In the genomic region with DNA sequence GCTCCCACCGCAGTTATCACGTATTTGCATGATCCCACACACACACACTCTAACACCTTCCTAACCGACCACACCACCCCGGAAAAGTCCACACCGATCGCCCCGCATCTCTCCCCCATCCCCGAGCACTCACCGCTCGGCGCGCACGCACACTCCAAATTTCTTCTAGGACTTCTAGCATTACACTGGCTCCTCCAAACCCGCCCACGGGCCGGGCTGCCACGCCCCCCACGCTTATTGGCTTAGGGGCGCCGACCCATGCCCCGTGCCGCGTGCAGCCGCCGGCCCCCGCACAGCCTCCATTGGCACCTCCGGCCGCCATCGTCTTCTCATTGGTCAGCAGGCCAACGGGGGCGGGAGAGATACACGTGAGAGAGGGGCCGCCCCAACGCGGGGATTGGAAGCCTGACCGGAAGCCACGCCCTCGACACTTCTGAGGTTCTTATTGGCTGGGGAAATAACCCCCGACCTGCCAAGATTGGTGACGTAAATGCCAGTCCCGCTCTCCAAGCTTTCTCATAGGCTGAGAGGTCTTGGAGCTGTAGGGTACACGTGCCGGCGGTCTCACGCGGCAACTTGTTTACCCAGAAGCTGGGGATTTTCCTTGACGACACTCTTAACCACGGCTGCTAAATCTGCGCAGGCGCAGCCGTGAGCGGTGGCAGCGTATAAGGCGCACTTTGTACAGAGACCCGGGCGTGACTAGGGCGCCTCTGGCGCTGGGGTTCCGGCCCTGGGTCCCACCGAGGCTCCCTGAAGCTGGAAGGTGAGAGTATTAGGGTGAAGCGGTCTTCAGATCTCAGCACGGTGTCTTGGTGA, we compare ENCODE assay signal across 8 cellular contexts. TPM values are rescaled to one million over a fixed set of nuclear protein-coding genes. Genes with fewer than 3 reads are reported as not detected.
DNase-seq lines count a peak whose midpoint lies in the region; ATAC-seq and TF ChIP-seq lines count a peak whose summit lies in the region.

No MANE protein-coding gene starts in this region.

- H2AK5ac ChIP-seq in IMR-90 (ENCODE audit: low read depth, low read length), result peak overlapping the region; percentile 54; the same call in 1 of the 2 replicates

- H3K9me3 ChIP-seq in IMR-90 (ENCODE audit: control insufficient read depth, insufficient read depth, low read length) (no peaks in the 10 kb centered on the region), muscle layer of colon (ENCODE audit: low read length) (no peaks in the 10 kb centered on the region)

- 0% methylated on average over 15 of the region's 62 CpGs; no CpG with 5 or more reads in 1 of the 2 experiments for WGBS in IMR-90 (ENCODE audit: extremely low coverage in 2 of 2, insufficient read length in 1 of 2), 2 experiments

- peaks cover 21% of the 10 kb centered on the region for H3K4me1 ChIP-seq in IMR-90 (ENCODE audit: control insufficient read depth, insufficient read depth, low read length)
- peaks cover 44% of the 10 kb centered on the region for H3K4me1 ChIP-seq in muscle layer of colon (ENCODE audit: insufficient read depth, low read length)

- peak overlapping the region; percentile 55 for H3K9ac ChIP-seq in IMR-90 (ENCODE audit: low read depth, low read length)
- peak overlapping the region; percentile 100 for H3K9ac ChIP-seq in muscle layer of colon (ENCODE audit: low read length)

- H3K79me1 ChIP-seq in IMR-90 (ENCODE audit: low read depth in 1 of 2, low read length in 2 of 2), result peaks cover 7 to 48% of the 10 kb centered on the region in 2 experiments

- POLR2A ChIA-PET in IMR-90 (lab: Charles Lee; ENCODE audit: unreplicated experiment), result interaction anchor here (1.4 kb wide), 1 partner anchor 17 kb away, joined by 8 read pairs; no protein-coding TSS in a partner anchor

- H3K56ac ChIP-seq in IMR-90 (ENCODE audit: extremely low read depth, insufficient read depth, low read length), result 0 out of 2 replicates have a peak overlapping the region, but pooled peaks have one; percentile 17

- H4K8ac ChIP-seq in IMR-90 (ENCODE audit: low read depth in 2 of 2, low read length in 2 of 2), result peak overlapping the region in 1 of 2 experiments; percentile 95; a peak in 2 of 4 replicates

- H3K27me3 ChIP-seq in IMR-90 (ENCODE audit: control insufficient read depth, insufficient read depth, low read length) (no peaks in the 10 kb centered on the region), muscle layer of colon (ENCODE audit: control insufficient read depth in 1 of 2, insufficient read depth in 2 of 2, low read length in 2 of 2) (no peaks in the 10 kb centered on the region)

- H2AK9ac ChIP-seq in IMR-90 (replicated peaks; ENCODE audit: low read depth, low read length, poor library complexity), result peak overlapping the region; percentile 81

- peak overlapping the region; percentile 43; the same call in 1 of the 2 replicates for H3K18ac ChIP-seq in IMR-90 (ENCODE audit: low read depth, low read length)

- H2AFZ ChIP-seq in IMR-90 (replicated peaks; ENCODE audit: low read length, poor library complexity), result peak overlapping the region; percentile 89

- H3K4me2 ChIP-seq in IMR-90 (ENCODE audit: low read depth, low read length), result peak overlapping the region; percentile 87

- TF ChIP-seq CTCF in IMR-90 (conservative IDR thresholded peaks at IDR 0.05; ENCODE audit: low read depth, low read length), result 0 out of 2 replicates have a peak, but pooled peaks have one; percentile 26

- H3K4ac ChIP-seq in IMR-90 (ENCODE audit: low read depth, low read length), result peak overlapping the region; percentile 74

- H2BK120ac ChIP-seq in IMR-90 (ENCODE audit: low read depth, low read length), result peak overlapping the region; percentile 7; the same call in 1 of the 2 replicates

- in situ Hi-C loops in IMR-90 (cut with MboI; ENCODE audit: low sequenced_read_pairs), result loop anchor here (25.0 kb wide), 1 partner anchor 919 kb away; a partner anchor contains a TSS

- peak overlapping the region; percentile 75 for H2BK5ac ChIP-seq in IMR-90 (ENCODE audit: low read depth, low read length, poor library complexity, severe bottlenecking)

- peaks cover 13% of the 10 kb centered on the region for H3K36me3 ChIP-seq in IMR-90 (ENCODE audit: control insufficient read depth, insufficient read depth, low read length)
- H3K36me3 ChIP-seq in muscle layer of colon (ENCODE audit: insufficient read depth, low read length), result peaks cover 30% of the 10 kb centered on the region

- dilution Hi-C loops in IMR-90 (cut with HindIII; ENCODE audit: low sequenced_read_pairs, unreplicated experiment), result no loop called here

- intact Hi-C loops in IMR-90 (cut with micrococcal nuclease), result loop anchor here (1.0 to 5.0 kb wide), 3 partner anchors 31 to 74 kb away; no protein-coding TSS in a partner anchor

- peak; percentile 44 for TF ChIP-seq RAD21 in IMR-90 (IDR thresholded peaks at IDR 0.05; ENCODE audit: low read length)

- peaks cover 10% of the 10 kb centered on the region for H4K20me1 ChIP-seq in IMR-90 (ENCODE audit: insufficient read depth, low read length)

- ATAC-seq in GM21529 (IDR thresholded peaks at IDR 0.05; ENCODE audit: unreplicated experiment) (peak; percentile 69), IMR-90 (ENCODE audit: low read depth) (peak; percentile 69), esophagus mucosa (peak; percentile 76)

- H3K14ac ChIP-seq in IMR-90 (replicated peaks; ENCODE audit: low read depth, low read length), result peak overlapping the region; percentile 61; the same call in 1 of the 2 replicates

- H3K4me3 ChIP-seq in IMR-90 (ENCODE audit: insufficient read depth, low read depth, low read length), result peak overlapping the region; percentile 69
- H3K4me3 ChIP-seq in muscle layer of colon (ENCODE audit: low read depth in 1 of 2, low read length in 2 of 2), result peak overlapping the region; percentile 81 to 100

- peak overlapping the region; percentile 84; the same call in 1 of the 2 replicates for H3K23ac ChIP-seq in IMR-90 (ENCODE audit: low read depth, low read length)

- H4K91ac ChIP-seq in IMR-90 (ENCODE audit: insufficient read depth, low read depth, low read length), result peak overlapping the region; percentile 17; the same call in 1 of the 2 replicates

- CTCF ChIA-PET in IMR-90 (lab: Yijun Ruan, JAX), result interaction anchor here (0.8 to 1.2 kb wide), 5 partner anchors 19 to 87 kb away, joined by 3 to 7 read pairs (median 4); no protein-coding TSS in a partner anchor

- no peak overlapping the region for H2BK20ac ChIP-seq in IMR-90 (ENCODE audit: low read depth, low read length)

- DNase-seq in DMS153 treated with DMSO at 0.1 percent for 48 hours (lab: John Stamatoyannopoulos, UW; ENCODE audit: unreplicated experiment) (peak; percentile 81), IMR-90 (peak; percentile 100), OCI-M1 (lab: John Stamatoyannopoulos, UW) (peak; percentile 100)
- peak; percentile 99 for DNase-seq in activated T-cell treated with anti-CD3 and anti-CD28 coated beads, Interleukin-2, amount 50 U/mL, for 1 hour
- DNase-seq in stimulated activated CD8-positive, alpha-beta memory T cell treated with anti-CD3 and anti-CD28 coated beads, Interleukin-7, amount 100 ng/mL, for 24 hours (ENCODE audit: low read depth), result peak; percentile 100

- H2BK15ac ChIP-seq in IMR-90 (ENCODE audit: low read depth, low read length), result no peak overlapping the region

- peak; percentile 98 for TF ChIP-seq POLR2A in IMR-90 (IDR thresholded peaks at IDR 0.05; ENCODE audit: low read depth, low read length)

- H3K27ac ChIP-seq in IMR-90 (ENCODE audit: insufficient read depth, low read length) (peak overlapping the region; percentile 63), muscle layer of colon (ENCODE audit: low read depth, low read length) (peak overlapping the region; percentile 99)

- H4K5ac ChIP-seq in IMR-90 (ENCODE audit: low read depth, low read length), result peak overlapping the region; percentile 43; the same call in 1 of the 2 replicates

- BruUV-seq in IMR-90 (replicated peaks; lab: Mats Ljungman, UMichigan), result no TSS peak

- peaks cover 17% of the 10 kb centered on the region for H3K9me1 ChIP-seq in IMR-90 (ENCODE audit: insufficient read depth, low read length)

TF ChIP-seq in IMR-90, 13 proteins besides CTCF, POLR2A, EP300 and RAD21 (continues in another document):
- TF ChIP-seq MAZ (IDR thresholded peaks at IDR 0.05; ENCODE audit: borderline replicate concordance, low read depth, low read length), result peak; percentile 75
- no peak for TF ChIP-seq RCOR1 (IDR thresholded peaks at IDR 0.05; ENCODE audit: insufficient replicate concordance, low read length)
- TF ChIP-seq BHLHE40 (IDR thresholded peaks at IDR 0.05; ENCODE audit: low read depth, low read length), result peak; percentile 99
- TF ChIP-seq NFE2L2 (IDR thresholded peaks at IDR 0.05; ENCODE audit: low read depth, low read length), result peak; percentile 62; the same call in 1 of the 2 replicates
- TF ChIP-seq SMC3 (IDR thresholded peaks at IDR 0.05; ENCODE audit: low read depth, low read length), result no peak
- TF ChIP-seq CHD1 (IDR thresholded peaks at IDR 0.05; ENCODE audit: low read depth, low read length), result peak; percentile 94; the same call in 1 of the 2 replicates
- TF ChIP-seq MAFK (IDR thresholded peaks at IDR 0.05; ENCODE audit: low read depth, low read length), result no peak
- TF ChIP-seq CEBPB (IDR thresholded peaks at IDR 0.05; ENCODE audit: low read depth, low read length), result no peak

RNA-seq across cellular contexts. Expression of a gene that starts 4.2 kb away (rescaled TPM):
- 1.7 and 3.4 TPM in 2 replicates for total RNA-seq in IMR-90 (2012; rRNA removed)
- polyA plus RNA-seq in IMR-90 (2012; rRNA removed), result 10.5 and 11.5 TPM in 2 replicates
- 4.8 and 6.2 TPM in 2 replicates for polyA plus RNA-seq in IMR-90 (2012; cell fraction: cytosol; rRNA removed)
- 230 and 249 TPM in 2 replicates for polyA plus RNA-seq in IMR-90 (2012; cell fraction: nucleus; rRNA removed; ENCODE audit: low replicate concordance)
- 65.0 TPM for total RNA-seq in esophagus mucosa

RNA-seq across cellular contexts. Expression of a gene that starts 6.4 kb away (rescaled TPM):
- total RNA-seq in IMR-90 (2012; rRNA removed) (2.2 and 2.3 TPM in 2 replicates), esophagus mucosa (20.9 TPM)
- polyA plus RNA-seq in IMR-90 (2012; rRNA removed), result 27.3 and 33.3 TPM in 2 replicates
- polyA plus RNA-seq in IMR-90 (2012; cell fraction: cytosol; rRNA removed), result 14.0 and 29.1 TPM in 2 replicates
- polyA plus RNA-seq in IMR-90 (2012; cell fraction: nucleus; rRNA removed; ENCODE audit: low replicate concordance), result 68.1 and 141 TPM in 2 replicates

RNA-seq across cellular contexts. Expression of a gene that starts 19.8 kb away (rescaled TPM):
- total RNA-seq in IMR-90 (2012; rRNA removed) (14.3 and 60.3 TPM in 2 replicates), esophagus mucosa (17.5 TPM)
- polyA plus RNA-seq in IMR-90 (2012; rRNA removed), result 12.9 and 13.4 TPM in 2 replicates
- polyA plus RNA-seq in IMR-90 (2012; cell fraction: cytosol; rRNA removed), result 5.7 and 11.7 TPM in 2 replicates
- polyA plus RNA-seq in IMR-90 (2012; cell fraction: nucleus; rRNA removed; ENCODE audit: low replicate concordance), result 8.7 and 10.5 TPM in 2 replicates

RNA-seq across cellular contexts. Expression of a gene that starts 32.5 kb away (rescaled TPM):
- total RNA-seq in IMR-90 (2012; rRNA removed) (not detected in 2 replicates), esophagus mucosa (0.40 TPM)
- polyA plus RNA-seq in IMR-90 (2012; rRNA removed), result 0.43 and 0.56 TPM in 2 replicates
- polyA plus RNA-seq in IMR-90 (2012; cell fraction: cytosol; rRNA removed), result 0.66 and 1.9 TPM in 2 replicates
- polyA plus RNA-seq in IMR-90 (2012; cell fraction: nucleus; rRNA removed; ENCODE audit: low replicate concordance), result 1.8 and 4.2 TPM in 2 replicates

RNA-seq across cellular contexts. Expression of a gene that starts 33.6 kb away (rescaled TPM):
- total RNA-seq in IMR-90 (2012; rRNA removed), result 2.7 and 3.1 TPM in 2 replicates
- polyA plus RNA-seq in IMR-90 (2012; rRNA removed), result 3.3 and 4.3 TPM in 2 replicates
- polyA plus RNA-seq in IMR-90 (2012; cell fraction: cytosol; rRNA removed), result 3.9 and 4.6 TPM in 2 replicates
- 1.6 and 3.0 TPM in 2 replicates for polyA plus RNA-seq in IMR-90 (2012; cell fraction: nucleus; rRNA removed; ENCODE audit: low replicate concordance)
- 6.3 TPM for total RNA-seq in esophagus mucosa

Comparison
In these comparisons a context has a peak if more than half of its experiments do, and no peak if none do; other contexts are left out.
1. Peak in every context shown above with its lines: DNase-seq, ATAC-seq, H3K4me3 ChIP-seq and H3K27ac ChIP-seq.
2. RNA of a gene that starts 4.2 kb away (total RNA-seq): 65.0 TPM in esophagus mucosa (single experiment); 1.7 to 3.4 TPM in IMR-90; every median in the first group is over 10 times any median in the second.